ENCODE assay signal across 13 cellular contexts in the genomic region with DNA sequence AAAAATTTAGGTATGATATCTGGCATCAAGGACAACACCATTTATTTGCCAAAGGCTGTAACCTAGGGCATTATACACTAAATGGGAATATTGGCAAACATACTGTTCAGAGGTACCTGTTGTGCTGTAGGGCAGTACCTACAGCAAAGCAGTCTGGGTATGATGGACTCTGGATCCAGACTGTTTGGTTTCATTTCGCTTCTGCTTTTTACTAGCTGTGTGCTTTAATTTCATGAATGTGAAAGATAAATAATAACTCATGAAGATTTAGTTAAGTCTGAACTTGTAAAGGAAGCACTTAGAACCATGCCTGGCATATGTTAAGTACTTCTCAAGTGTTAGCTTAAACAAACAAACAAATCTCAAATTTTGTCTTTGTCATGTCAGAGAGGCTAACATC. TPM values are rescaled to one million over a fixed set of nuclear protein-coding genes. Genes with fewer than 3 reads are reported as not detected.
A peak's percentile ranks its signal among the peaks of the same experiment; 100 is the strongest.
DNase-seq lines count a peak whose midpoint lies in the region; ATAC-seq, FAIRE-seq and TF ChIP-seq lines count a peak whose summit lies in the region.
"Had no signal": no experiment of that assay in that cellular context is flagged by ENCODE, and none has a peak within 500 bp of the region (broad histone marks: within the 10 kb centered on the region; RNA-seq: fewer than 3 reads in every experiment).

No MANE protein-coding gene starts in this region.

- H3K27me3 Mint-ChIP-seq in stimulated activated naive CD8-positive, alpha-beta T cell treated with anti-CD3 and anti-CD28 coated beads, Interleukin-15, amount 100 ng/mL, for 72 hours, result no peaks in the 10 kb centered on the region
- H3K27me3 Mint-ChIP-seq: brain had no signal

- dilution Hi-C loops in keratinocyte (cut with MboI; ENCODE audit: extremely low pct_ligation_motif_present, low sequenced_read_pairs), result no loop called here

- no peaks in the 10 kb centered on the region for H3K79me1 ChIP-seq in trophoblast cell (ENCODE audit: low read length)

- no peak overlapping the region for H3K23ac ChIP-seq in trophoblast cell (ENCODE audit: low read length)

- no CpG with 5 or more reads among the region's 1 CpG for WGBS in trophoblast cell (ENCODE audit: extremely low coverage, insufficient coverage, insufficient read length)

- H3K4me2 ChIP-seq in OCI-LY1 (ENCODE audit: low read length) (peak overlapping the region; percentile 16; the same call in 1 of the 2 replicates), keratinocyte (ENCODE audit: control insufficient read depth, extremely low read depth, insufficient read depth, low read depth, low read length) (peak overlapping the region; percentile 41), trophoblast cell (ENCODE audit: low read length) (no peak overlapping the region)

- peaks cover 59% of the 10 kb centered on the region for H3K4me1 Mint-ChIP-seq in stimulated activated naive CD8-positive, alpha-beta T cell treated with anti-CD3 and anti-CD28 coated beads, Interleukin-15, amount 100 ng/mL, for 72 hours

- no peak overlapping the region for H3K18ac ChIP-seq in trophoblast cell (ENCODE audit: low read length)

- no peaks in the 10 kb centered on the region for H3K9me3 ChIP-seq in OCI-LY1 (ENCODE audit: low read length)
- H3K9me3 ChIP-seq in keratinocyte (ENCODE audit: control insufficient read depth, low read depth, low read length), result no peaks in the 10 kb centered on the region
- no peaks in the 10 kb centered on the region for H3K9me3 ChIP-seq in trophoblast cell (ENCODE audit: insufficient read depth, low read depth, low read length)

- no peak for TF ChIP-seq CTCF in OCI-LY1 (IDR thresholded peaks at IDR 0.05; ENCODE audit: low read length)
- no peak for TF ChIP-seq CTCF in keratinocyte (optimal IDR thresholded peaks at IDR 0.05 in 1 of 3, IDR thresholded peaks at IDR 0.05 in 1 of 3, conservative IDR thresholded peaks at IDR 0.05 in 1 of 3; ENCODE audit: extremely low read depth in 1 of 3, insufficient read depth in 2 of 3, low read length in 3 of 3)

- H4K8ac ChIP-seq in trophoblast cell (ENCODE audit: low read depth, low read length), result no peak overlapping the region

- H3K9ac ChIP-seq in OCI-LY1 (ENCODE audit: low read length) (no peak overlapping the region), keratinocyte (ENCODE audit: control insufficient read depth, extremely low read depth, insufficient read depth, low read length) (no peak overlapping the region), trophoblast cell (ENCODE audit: low read length) (no peak overlapping the region)

- H3K27ac ChIP-seq in OCI-LY1 (ENCODE audit: low read depth, low read length, poor library complexity, severe bottlenecking) (peak overlapping the region; percentile 40), keratinocyte (ENCODE audit: control insufficient read depth, insufficient read depth, low read length) (no peak overlapping the region), trophoblast cell (ENCODE audit: low read depth, low read length) (no peak overlapping the region)

- no peak overlapping the region for H3K14ac ChIP-seq in trophoblast cell (ENCODE audit: low read length)

- H2BK120ac ChIP-seq in trophoblast cell (ENCODE audit: insufficient read depth, low read length, poor library complexity), result no peak overlapping the region

- peaks cover 3% of the 10 kb centered on the region; the same call in 1 of the 2 replicates for H3F3A ChIP-seq in OCI-LY1 (ENCODE audit: insufficient read depth, low read length)

- no peak overlapping the region for H4K12ac ChIP-seq in trophoblast cell (ENCODE audit: low read depth, low read length)

- H3K36me3 ChIP-seq in OCI-LY1 (ENCODE audit: insufficient read depth, low read length) (no peaks in the 10 kb centered on the region), keratinocyte (ENCODE audit: control insufficient read depth in 2 of 2, extremely low read depth in 1 of 2, insufficient read depth in 2 of 2, low read length in 2 of 2) (peaks cover 0 to 3% of the 10 kb centered on the region in 2 experiments), trophoblast cell (ENCODE audit: control insufficient read depth in 1 of 2, insufficient read depth in 2 of 2, low read length in 2 of 2) (peaks cover 0 to 2% of the 10 kb centered on the region in 2 experiments)

- no peaks in the 10 kb centered on the region for H3K9me3 Mint-ChIP-seq in stimulated activated naive CD8-positive, alpha-beta T cell treated with anti-CD3 and anti-CD28 coated beads, Interleukin-15, amount 100 ng/mL, for 72 hours
- H3K9me3 Mint-ChIP-seq: brain had no signal

- no peaks in the 10 kb centered on the region for H3K9me2 ChIP-seq in OCI-LY1 (ENCODE audit: low read depth, low read length)

- H2BK12ac ChIP-seq in trophoblast cell (ENCODE audit: low read length), result no peak overlapping the region

- H3K27ac Mint-ChIP-seq in stimulated activated naive CD8-positive, alpha-beta T cell treated with anti-CD3 and anti-CD28 coated beads, Interleukin-15, amount 100 ng/mL, for 72 hours, result peak overlapping the region; percentile 76 to 85

- H2BK5ac ChIP-seq in trophoblast cell (ENCODE audit: low read depth, low read length, poor library complexity), result no peak overlapping the region

- no peak for TF ChIP-seq POLR2A in erythroblast (IDR thresholded peaks at IDR 0.05; ENCODE audit: low read length)

- DNase-seq in DMS53 (lab: John Stamatoyannopoulos, UW), result peak; percentile 50
- DNase-seq in DMS53 treated with DMSO at 0.1 percent for 48 hours (lab: John Stamatoyannopoulos, UW; ENCODE audit: unreplicated experiment), result no peak
- DNase-seq in keratinocyte (ENCODE audit: low read depth, low spot score), result no peak
- no peak for DNase-seq in stimulated activated naive CD8-positive, alpha-beta T cell treated with anti-CD3 and anti-CD28 coated beads, Interleukin-15, amount 100 ng/mL, for 72 hours
- DNase-seq in erythroblast (lab: John Stamatoyannopoulos, UW), result no peak
- no peak for DNase-seq in AG08395 (ENCODE audit: low spot score)
- no peak for DNase-seq in trophoblast cell
- DNase-seq: 8988T, KG1, SW 1271 had no signal

- FAIRE-seq in keratinocyte (lab: Jason Lieb, UNC), result no peak

- H3K79me2 ChIP-seq in OCI-LY1 (ENCODE audit: insufficient read depth, low read length) (no peaks in the 10 kb centered on the region), keratinocyte (ENCODE audit: control insufficient read depth, insufficient read depth, low read length) (peaks cover 2% of the 10 kb centered on the region), trophoblast cell (ENCODE audit: control insufficient read depth, insufficient read depth, low read length, poor library complexity) (no peaks in the 10 kb centered on the region)

- H3K4ac ChIP-seq in trophoblast cell (ENCODE audit: low read depth, low read length), result no peak overlapping the region

- H4K20me1 ChIP-seq in OCI-LY1 (ENCODE audit: insufficient read depth, low read length), result no peaks in the 10 kb centered on the region
- no peaks in the 10 kb centered on the region for H4K20me1 ChIP-seq in keratinocyte (ENCODE audit: control insufficient read depth, extremely low read depth, insufficient read depth, low read length)

- peak overlapping the region in 1 of 2 donors; percentile 65 for H3K4me3 Mint-ChIP-seq in stimulated activated naive CD8-positive, alpha-beta T cell treated with anti-CD3 and anti-CD28 coated beads, Interleukin-15, amount 100 ng/mL, for 72 hours
- H3K4me3 Mint-ChIP-seq: brain had no signal

- ATAC-seq in stimulated activated naive CD8-positive, alpha-beta T cell treated with anti-CD3 and anti-CD28 coated beads, Interleukin-15, amount 100 ng/mL, for 72 hours, result no peak
- ATAC-seq: sciatic nerve had no signal

- H4K91ac ChIP-seq in trophoblast cell (ENCODE audit: low read depth, low read length), result no peak overlapping the region

- H3K27me3 ChIP-seq in OCI-LY1 (ENCODE audit: insufficient read depth, low read length) (no peaks in the 10 kb centered on the region), keratinocyte (ENCODE audit: control insufficient read depth, extremely low read depth, insufficient read depth, low read length) (no peaks in the 10 kb centered on the region), trophoblast cell (ENCODE audit: insufficient read depth, low read length) (no peaks in the 10 kb centered on the region)

- no peaks in the 10 kb centered on the region for H3K9me1 ChIP-seq in keratinocyte (ENCODE audit: control insufficient read depth, extremely low read depth, insufficient read depth, low read length)

- H3K4me1 ChIP-seq in OCI-LY1 (ENCODE audit: insufficient read depth, low read length, severe bottlenecking), result peaks cover 72% of the 10 kb centered on the region
- H3K4me1 ChIP-seq in keratinocyte (ENCODE audit: control insufficient read depth, extremely low read depth, insufficient read depth, low read length), result peaks cover 75% of the 10 kb centered on the region
- peaks cover 2 to 3% of the 10 kb centered on the region in 2 experiments for H3K4me1 ChIP-seq in trophoblast cell (ENCODE audit: control insufficient read depth in 1 of 2, insufficient read depth in 2 of 2, low read length in 2 of 2)

- H3K4me3 ChIP-seq in OCI-LY1 (ENCODE audit: low read depth, low read length, poor library complexity, severe bottlenecking), result no peak overlapping the region
- no peak overlapping the region for H3K4me3 ChIP-seq in keratinocyte (ENCODE audit: control insufficient read depth in 2 of 3, extremely low read depth in 1 of 3, insufficient read depth in 2 of 3, low read depth in 1 of 3, low read length in 3 of 3)
- H3K4me3 ChIP-seq in trophoblast cell (ENCODE audit: low read depth, low read length), result no peak overlapping the region

- H2AFZ ChIP-seq in OCI-LY1 (ENCODE audit: low read length) (no peak overlapping the region), keratinocyte (ENCODE audit: control insufficient read depth, low read length) (peak overlapping the region; percentile 16), trophoblast cell (ENCODE audit: insufficient read depth, low read length, poor library complexity) (no peak overlapping the region)

- H2AK5ac ChIP-seq in trophoblast cell (ENCODE audit: low read length), result no peak overlapping the region

RNA-seq across cellular contexts. Expression of gene SLC38A2, which starts 17.7 kb away (rescaled TPM):
- polyA plus RNA-seq in keratinocyte, result 213 to 577 TPM (median 375 TPM) in 3 replicates
- 528 TPM for polyA plus RNA-seq in keratinocyte (2011; ENCODE audit: low read depth)
- 64.1 and 143 TPM in 2 replicates for polyA plus RNA-seq in keratinocyte (2011; cell fraction: cytosol; rRNA removed)
- 720 and 1,040 TPM in 2 replicates for polyA plus RNA-seq in keratinocyte (2011; cell fraction: nucleus; rRNA removed)
- 229 and 376 TPM in 2 replicates for polyA plus RNA-seq in keratinocyte (2012; ENCODE audit: low replicate concordance)
- polyA minus RNA-seq in keratinocyte, result 238 to 790 TPM (median 512 TPM) in 3 replicates
- 139 TPM for polyA minus RNA-seq in keratinocyte (2011; cell fraction: cytosol; rRNA and poly(A)+ RNA removed)
- polyA minus RNA-seq in keratinocyte (2011; cell fraction: nucleus; rRNA and poly(A)+ RNA removed), result 1,093 and 1,815 TPM in 2 replicates
- 849 and 857 TPM in 2 replicates for polyA plus RNA-seq in trophoblast cell (2013)
